ENCODE assay signal across 9 cellular contexts in the genomic region with DNA sequence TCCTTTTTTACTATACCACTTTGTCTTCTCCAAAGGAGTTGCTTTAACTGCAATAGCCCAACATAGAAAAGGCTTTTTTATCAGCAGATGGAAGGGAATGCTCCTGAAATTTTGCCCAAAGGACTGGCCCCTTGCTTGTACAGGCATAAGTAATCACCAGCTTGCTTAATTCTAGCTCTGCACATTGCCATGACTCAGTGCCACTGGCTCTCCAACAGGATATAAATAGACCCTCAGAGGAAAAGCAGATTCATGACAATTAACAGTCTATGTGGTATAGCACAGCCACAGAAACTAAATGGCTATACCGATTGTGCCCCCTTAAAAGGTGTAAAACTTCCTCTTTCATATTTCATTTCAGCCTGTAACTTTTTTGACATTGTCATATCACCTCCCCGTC.
A peak's percentile ranks its signal among the peaks of the same experiment; 100 is the strongest.
DNase-seq lines count a peak whose midpoint lies in the region; ATAC-seq and TF ChIP-seq lines count a peak whose summit lies in the region.
"Had no signal": no experiment of that assay in that cellular context is flagged by ENCODE, and none has a peak within 500 bp of the region (broad histone marks: within the 10 kb centered on the region; RNA-seq: fewer than 3 reads in every experiment).

No MANE protein-coding gene starts in this region.

- no peaks in the 10 kb centered on the region for H3K27me3 ChIP-seq in psoas muscle (ENCODE audit: insufficient read depth in 3 of 3, low read length in 2 of 3)

- ATAC-seq in GM18909 (IDR thresholded peaks at IDR 0.05; ENCODE audit: poor library complexity, unreplicated experiment) (peak; percentile 80), HG03103 (IDR thresholded peaks at IDR 0.05; ENCODE audit: low read depth, unreplicated experiment) (peak; percentile 76), psoas muscle (peak; percentile 94 to 100 (median 98))
- ATAC-seq: foreskin keratinocyte had no signal

- CTCF ChIA-PET in HEK293T (lab: Yijun Ruan, JAX) = no interaction called here

- H3K4me3 ChIP-seq in psoas muscle = no peak overlapping the region

- H3K4me1 ChIP-seq in psoas muscle = peaks cover 16% of the 10 kb centered on the region
- H3K4me1 ChIP-seq: foreskin keratinocyte had no signal

- no peaks in the 10 kb centered on the region for H3K36me3 ChIP-seq in psoas muscle (ENCODE audit: insufficient read depth in 1 of 2, low read depth in 1 of 2)

- no peak for TF ChIP-seq CTCF in psoas muscle (IDR thresholded peaks at IDR 0.05)

- POLR2A ChIA-PET in HEK293T (lab: Yijun Ruan, JAX) = no interaction called here

- no peaks in the 10 kb centered on the region for H3K9me3 ChIP-seq in psoas muscle

- intact Hi-C loops in psoas muscle (cut with DNase I) = no loop called here

- WGBS in psoas muscle, 3 donors = 27 to 62% (median 37%) methylated on average over 2 of the region's 2 CpGs

- DNase-seq in amniotic epithelial cell (ENCODE audit: low read depth) (peak; percentile 94), psoas muscle (no peak), HEK293T (ENCODE audit: extremely low spot score) (no peak), KG1 (lab: John Stamatoyannopoulos, UW) (no peak)
- no peak for DNase-seq in effector CD8-positive, alpha-beta T cell (lab: John Stamatoyannopoulos, UW)
- no peak for DNase-seq in central memory CD4-positive, alpha-beta T cell

- H3K27ac ChIP-seq in psoas muscle = peak overlapping the region; percentile 43
- H3K27ac ChIP-seq: foreskin keratinocyte had no signal

TF ChIP-seq in HEK293T, 16 proteins besides CTCF, POLR2A, EP300 and RAD21:
- TF ChIP-seq ZNF384 (IDR thresholded peaks at IDR 0.05) (no peak), FOXA1 (IDR thresholded peaks at IDR 0.05) (no peak), FOXK2 (IDR thresholded peaks at IDR 0.05) (no peak)
